In the genomic region with DNA sequence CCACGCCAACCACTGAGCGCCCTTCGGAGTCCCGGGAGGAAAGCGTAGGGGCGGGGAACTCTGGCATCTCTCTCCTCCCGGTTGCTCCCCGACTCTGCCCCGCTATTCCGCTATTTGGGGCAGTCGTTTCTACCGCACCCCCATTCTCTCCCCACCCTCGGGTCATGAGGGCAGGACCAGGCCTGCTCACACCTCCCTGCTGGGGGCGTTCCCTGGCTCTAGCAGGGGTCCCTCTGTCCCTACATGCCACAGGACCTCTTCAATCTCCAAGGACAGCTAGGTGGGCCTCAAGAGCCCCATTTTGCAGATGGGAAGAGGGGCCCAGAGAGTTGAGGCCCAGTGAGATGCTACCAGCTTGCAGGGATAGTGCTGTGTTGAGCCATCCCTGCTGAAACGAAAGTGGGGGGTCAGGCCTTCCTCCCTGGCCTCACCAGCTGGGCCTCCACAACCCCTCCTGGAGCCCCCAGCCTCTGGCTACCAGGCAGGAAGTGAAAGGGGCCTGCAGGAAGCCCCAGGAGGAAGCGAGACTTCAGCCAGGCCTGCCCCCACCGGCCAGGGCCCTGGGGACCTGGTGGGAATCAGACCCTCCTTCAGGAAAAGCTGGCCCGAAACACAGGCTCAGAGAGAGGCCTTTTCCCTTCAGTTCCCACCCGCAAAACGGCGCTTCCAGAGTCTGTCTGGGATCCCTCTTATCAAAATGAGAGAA, we compare ENCODE assay signal across 9 cellular contexts. TPM values are rescaled to one million over a fixed set of nuclear protein-coding genes. Genes with fewer than 3 reads are reported as not detected.
DNase-seq lines count a peak whose midpoint lies in the region; ATAC-seq, FAIRE-seq and TF ChIP-seq lines count a peak whose summit lies in the region.
"Had no signal": no experiment of that assay in that cellular context is flagged by ENCODE, and none has a peak within 500 bp of the region (broad histone marks: within the 10 kb centered on the region; RNA-seq: fewer than 3 reads in every experiment).

No MANE protein-coding gene starts in this region.

- no peaks in the 10 kb centered on the region for H4K20me1 ChIP-seq in GM12878 (ENCODE audit: control insufficient read depth, insufficient read depth)

- peak; percentile 11 for ATAC-seq in GM18870 (IDR thresholded peaks at IDR 0.05; ENCODE audit: unreplicated experiment)
- ATAC-seq in HG02759 (IDR thresholded peaks at IDR 0.05; ENCODE audit: unreplicated experiment), result peak; percentile 25
- ATAC-seq in GM12878, result peak; percentile 23

- TF ChIP-seq POLR2A in GM12878 (IDR thresholded peaks at IDR 0.05; ENCODE audit: low read depth, low read length), result peak; percentile 73

- SMC1A ChIA-PET in GM12878 (lab: Charles Lee; ENCODE audit: uncharacterized antibody, unreplicated experiment), result interaction anchor here (0.7 to 15.4 kb wide), 5 partner anchors 19 to 590 kb away, joined by 3 to 321 read pairs (median 3); no protein-coding TSS in a partner anchor

- TSS peak; percentile 96 for BruUV-seq in GM12878 (replicated peaks; lab: Mats Ljungman, UMichigan)

- peak overlapping the region; percentile 86 for H3K27ac ChIP-seq in GM12878 (ENCODE audit: control insufficient read depth, insufficient read depth)
- no peak overlapping the region for H3K27ac ChIP-seq in rectal smooth muscle tissue (ENCODE audit: low read depth, low read length)

- no peak for DNase-seq in GM12878 (ENCODE audit: low read depth, low spot score)
- DNase-seq in COLO829 (ENCODE audit: low spot score), result no peak
- no peak for DNase-seq in NCI-H146 treated with DMSO at 0.1 percent for 48 hours (lab: John Stamatoyannopoulos, UW; ENCODE audit: unreplicated experiment)
- no peak for DNase-seq in DMS114 treated with DMSO at 0.1 percent for 48 hours (lab: John Stamatoyannopoulos, UW; ENCODE audit: unreplicated experiment)
- no peak for DNase-seq in activated CD4-positive, CD25-positive, alpha-beta regulatory T cell (lab: John Stamatoyannopoulos, UW)

- POLR2A ChIA-PET in GM12878 (lab: Charles Lee), result interaction anchor here (0.9 to 15.3 kb wide), 14 partner anchors 15 to 302 kb away, joined by 3 to 599 read pairs (median 4); a partner anchor contains a TSS

- H3K79me2 ChIP-seq in GM12878 (ENCODE audit: control insufficient read depth, insufficient read depth, low read length), result peaks cover 33% of the 10 kb centered on the region

- H3K27me3 ChIP-seq in GM12878 (replicated peaks in 1 of 2; ENCODE audit: control insufficient read depth in 2 of 2, insufficient read depth in 2 of 2, low read length in 1 of 2), result peaks cover 0 to under 1% of the 10 kb centered on the region in 2 experiments; a peak in 2 of 4 replicates
- peaks cover 20% of the 10 kb centered on the region for H3K27me3 ChIP-seq in rectal smooth muscle tissue (ENCODE audit: control insufficient read depth, insufficient read depth, low read length)

- in situ Hi-C loops in GM12878 (cut with MboI), result no loop called here

- TF ChIP-seq CTCF in GM12878 (IDR thresholded peaks at IDR 0.05 in 2 of 3, conservative IDR thresholded peaks at IDR 0.05 in 1 of 3; ENCODE audit: control insufficient read depth in 2 of 3, extremely low read depth in 1 of 3, insufficient read depth in 1 of 3, low read depth in 3 of 3, low read length in 3 of 3), result no peak

- FAIRE-seq in GM12878 (lab: Jason Lieb, UNC), result peak; percentile 44

- CTCF ChIA-PET in GM12878 (lab: Yijun Ruan, JAX), result interaction anchor here (1.0 to 11.0 kb wide), 3 partner anchors 17 to 223 kb away, joined by 3 to 234 read pairs (median 3); a partner anchor contains a TSS

- H2AFZ ChIP-seq in GM12878 (ENCODE audit: control insufficient read depth, low read depth, low read length), result no peak overlapping the region

- TF ChIP-seq RAD21 in GM12878 (IDR thresholded peaks at IDR 0.05; ENCODE audit: insufficient read depth, low read depth, low read length), result no peak

- no peaks in the 10 kb centered on the region for H3K9me3 ChIP-seq in GM12878 (replicated peaks; ENCODE audit: control insufficient read depth, insufficient read depth, low read length)

- under 1% methylated on average over 21 of the region's 21 CpGs for WGBS in GM12878 (ENCODE audit: insufficient coverage, insufficient replicate concordance, low lambda C conversion rate, missing lambda C conversion rate)

- H3K36me3 ChIP-seq in GM12878 (ENCODE audit: control insufficient read depth in 2 of 2, insufficient read depth in 2 of 2, low read length in 1 of 2) (0 out of 4 replicates have a peak, but pooled peaks cover 0 to 9% of the 10 kb centered on the region in 2 experiments), rectal smooth muscle tissue (ENCODE audit: control insufficient read depth, insufficient read depth, low read length) (no peaks in the 10 kb centered on the region)

- H3K4me3 ChIP-seq in GM12878, result peak overlapping the region; percentile 66
- peak overlapping the region; percentile 66 for H3K4me3 ChIP-seq in rectal smooth muscle tissue (ENCODE audit: low read length)

- H3K9ac ChIP-seq in GM12878 (ENCODE audit: control insufficient read depth, insufficient read depth, low read length) (peak overlapping the region; percentile 85), rectal smooth muscle tissue (ENCODE audit: low read length) (no peak overlapping the region)

- H3K4me1 ChIP-seq in GM12878 (ENCODE audit: control insufficient read depth, insufficient read depth, low read length) (peaks cover 68% of the 10 kb centered on the region), rectal smooth muscle tissue (ENCODE audit: control insufficient read depth, insufficient read depth, low read length) (no peaks in the 10 kb centered on the region)

- TF ChIP-seq EP300 in GM12878 (IDR thresholded peaks at IDR 0.05; ENCODE audit: borderline replicate concordance in 1 of 2, control insufficient read depth in 1 of 2, low read depth in 2 of 2, low read length in 2 of 2), result peak; percentile 32 to 52; a peak in 1 of 4 replicates

- intact Hi-C loops in GM12878 (cut with micrococcal nuclease; ENCODE audit: unreplicated experiment), result loop anchor here (1.0 to 5.0 kb wide), 2 partner anchors 20 to 88 kb away; a partner anchor contains a TSS

- H3K4me2 ChIP-seq in GM12878 (ENCODE audit: control insufficient read depth, insufficient read depth), result peak overlapping the region; percentile 97

- RAD21 ChIA-PET in GM12878 (lab: Charles Lee; ENCODE audit: unreplicated experiment), result interaction anchor here (0.7 to 11.6 kb wide), 5 partner anchors 17 to 58 kb away, joined by 4 to 408 read pairs (median 8); a partner anchor contains a TSS

RNA-seq across cellular contexts. Expression of a gene that starts 5.5 kb away (rescaled TPM):
- 10.3 and 11.3 TPM in 2 replicates for total RNA-seq in GM12878 (2013; cell fraction: nucleolus; rRNA removed)
- 3.6 and 6.8 TPM in 2 replicates for total RNA-seq in GM12878 (2014; rRNA removed)
- total RNA-seq in GM12878 (2014; rRNA removed; fragmentation: Illumina TruSeq; extraction: Trizol), result 0.22 and 0.28 TPM in 2 replicates
- 8.6 and 10.1 TPM in 2 replicates for total RNA-seq in GM12878 (2021)
- 0.26 TPM for polyA plus RNA-seq in GM12878 (2011; ENCODE audit: low read depth)
- polyA plus RNA-seq in GM12878 (2011; rRNA removed), result 0.06 and 0.08 TPM in 2 replicates
- 0.03 and 0.33 TPM in 2 replicates for polyA plus RNA-seq in GM12878 (2011; cell fraction: cytosol; rRNA removed)
- polyA plus RNA-seq in GM12878 (2011; cell fraction: nucleus; rRNA removed), result 2.4 and 3.6 TPM in 2 replicates
- polyA plus RNA-seq in GM12878 (2012), result 3.6 and 5.2 TPM in 2 replicates
- 0.06 TPM in 1 of 2 replicates, not detected in the other for polyA plus RNA-seq in GM12878 (2014; fragmentation: Illumina TruSeq; extraction: Trizol)
- polyA plus RNA-seq in GM12878 (2014; fragmentation: Nextera tagmentation; extraction: Ambion mirVana), result under 1 TPM; 0.13 to 0.40 TPM
- 5.9 and 6.5 TPM in 2 replicates for polyA plus RNA-seq in GM12878 (2014; rRNA removed)
- under 1 TPM; 0.20 to 0.27 TPM for polyA plus RNA-seq in GM12878 (2016; fragmentation: Nextera tagmentation; extraction: Ambion mirVana)
- not detected in 2 replicates for polyA minus RNA-seq in GM12878 (2011; rRNA and poly(A)+ RNA removed)
- not detected in 2 replicates for polyA minus RNA-seq in GM12878 (2011; cell fraction: cytosol; rRNA and poly(A)+ RNA removed)
- polyA minus RNA-seq in GM12878 (2011; cell fraction: nucleus; rRNA and poly(A)+ RNA removed), result 0.29 TPM in 1 of 2 replicates, not detected in the other

RNA-seq across cellular contexts. Expression of a gene that starts 6.2 kb away (rescaled TPM):
- total RNA-seq in GM12878 (2013; cell fraction: nucleolus; rRNA removed), result 79.9 and 82.3 TPM in 2 replicates
- total RNA-seq in GM12878 (2014; rRNA removed), result 35.9 and 37.6 TPM in 2 replicates
- 22.3 and 23.2 TPM in 2 replicates for total RNA-seq in GM12878 (2014; rRNA removed; fragmentation: Illumina TruSeq; extraction: Trizol)
- total RNA-seq in GM12878 (2021), result 90.1 and 91.4 TPM in 2 replicates
- polyA plus RNA-seq in GM12878 (2011; ENCODE audit: low read depth), result 30.0 TPM
- 9.7 and 16.4 TPM in 2 replicates for polyA plus RNA-seq in GM12878 (2011; rRNA removed)
- polyA plus RNA-seq in GM12878 (2011; cell fraction: cytosol; rRNA removed), result 18.3 and 19.9 TPM in 2 replicates
- polyA plus RNA-seq in GM12878 (2011; cell fraction: nucleus; rRNA removed), result 43.6 and 44.2 TPM in 2 replicates
- polyA plus RNA-seq in GM12878 (2012), result 50.9 and 59.0 TPM in 2 replicates
- polyA plus RNA-seq in GM12878 (2014; fragmentation: Illumina TruSeq; extraction: Trizol), result 20.6 and 26.9 TPM in 2 replicates
- 1 to 10 TPM; 6.9 to 9.6 TPM for polyA plus RNA-seq in GM12878 (2014; fragmentation: Nextera tagmentation; extraction: Ambion mirVana)
- polyA plus RNA-seq in GM12878 (2014; rRNA removed), result 42.3 and 43.0 TPM in 2 replicates
- 10 to 100 TPM; 26.6 to 30.4 TPM for polyA plus RNA-seq in GM12878 (2016; fragmentation: Nextera tagmentation; extraction: Ambion mirVana)
- polyA minus RNA-seq in GM12878 (2011; rRNA and poly(A)+ RNA removed), result 24.8 and 41.5 TPM in 2 replicates
- polyA minus RNA-seq in GM12878 (2011; cell fraction: cytosol; rRNA and poly(A)+ RNA removed), result 20.1 and 23.4 TPM in 2 replicates
- polyA minus RNA-seq in GM12878 (2011; cell fraction: nucleus; rRNA and poly(A)+ RNA removed), result 12.0 and 20.7 TPM in 2 replicates

RNA-seq across cellular contexts. Expression of a gene that starts 26.5 kb away (rescaled TPM):
- total RNA-seq in GM12878 (2013; cell fraction: nucleolus; rRNA removed), result 125 and 139 TPM in 2 replicates
- 145 and 158 TPM in 2 replicates for total RNA-seq in GM12878 (2014; rRNA removed)
- total RNA-seq in GM12878 (2014; rRNA removed; fragmentation: Illumina TruSeq; extraction: Trizol), result 45.3 and 53.0 TPM in 2 replicates
- 81.6 and 84.4 TPM in 2 replicates for total RNA-seq in GM12878 (2021)
- polyA plus RNA-seq in GM12878 (2011; ENCODE audit: low read depth), result 21.9 TPM
- 26.6 and 67.9 TPM in 2 replicates for polyA plus RNA-seq in GM12878 (2011; rRNA removed)
- 113 and 161 TPM in 2 replicates for polyA plus RNA-seq in GM12878 (2011; cell fraction: cytosol; rRNA removed)
- polyA plus RNA-seq in GM12878 (2011; cell fraction: nucleus; rRNA removed), result 245 and 256 TPM in 2 replicates
- 42.1 and 48.8 TPM in 2 replicates for polyA plus RNA-seq in GM12878 (2012)
- polyA plus RNA-seq in GM12878 (2014; fragmentation: Illumina TruSeq; extraction: Trizol), result 9.8 and 38.9 TPM in 2 replicates
- polyA plus RNA-seq in GM12878 (2014; fragmentation: Nextera tagmentation; extraction: Ambion mirVana), result 10 to 100 TPM; 36.7 to 62.3 TPM
- 126 and 148 TPM in 2 replicates for polyA plus RNA-seq in GM12878 (2014; rRNA removed)
- polyA plus RNA-seq in GM12878 (2016; fragmentation: Nextera tagmentation; extraction: Ambion mirVana), result 100 to 1,000 TPM; 177 to 212 TPM
- polyA minus RNA-seq in GM12878 (2011; rRNA and poly(A)+ RNA removed), result 70.4 and 125 TPM in 2 replicates
- polyA minus RNA-seq in GM12878 (2011; cell fraction: cytosol; rRNA and poly(A)+ RNA removed), result 28.6 and 42.6 TPM in 2 replicates
- 82.8 and 123 TPM in 2 replicates for polyA minus RNA-seq in GM12878 (2011; cell fraction: nucleus; rRNA and poly(A)+ RNA removed)

RNA-seq across cellular contexts. Expression of a gene that starts 48.8 kb away (rescaled TPM):
- total RNA-seq in GM12878 (2013; cell fraction: nucleolus; rRNA removed), result 1.1 and 1.5 TPM in 2 replicates
- total RNA-seq in GM12878 (2014; rRNA removed), result 1.1 and 1.5 TPM in 2 replicates
- 1.3 and 1.4 TPM in 2 replicates for total RNA-seq in GM12878 (2014; rRNA removed; fragmentation: Illumina TruSeq; extraction: Trizol)
- 1.7 and 1.9 TPM in 2 replicates for total RNA-seq in GM12878 (2021)
- polyA plus RNA-seq in GM12878 (2011; ENCODE audit: low read depth), result 0.22 TPM
- 0.43 and 0.52 TPM in 2 replicates for polyA plus RNA-seq in GM12878 (2011; rRNA removed)
- polyA plus RNA-seq in GM12878 (2011; cell fraction: cytosol; rRNA removed), result 0.28 and 0.31 TPM in 2 replicates
- 0.59 and 0.82 TPM in 2 replicates for polyA plus RNA-seq in GM12878 (2011; cell fraction: nucleus; rRNA removed)
- 0.49 and 1.3 TPM in 2 replicates for polyA plus RNA-seq in GM12878 (2012)
- 3.1 TPM in 2 replicates for polyA plus RNA-seq in GM12878 (2014; fragmentation: Illumina TruSeq; extraction: Trizol)
- under 1 TPM; 0.39 to 0.60 TPM for polyA plus RNA-seq in GM12878 (2014; fragmentation: Nextera tagmentation; extraction: Ambion mirVana)
- 1.5 and 1.8 TPM in 2 replicates for polyA plus RNA-seq in GM12878 (2014; rRNA removed)
- polyA plus RNA-seq in GM12878 (2016; fragmentation: Nextera tagmentation; extraction: Ambion mirVana), result under 1 TPM; 0.05 to 0.15 TPM
- polyA minus RNA-seq in GM12878 (2011; rRNA and poly(A)+ RNA removed), result 0.52 and 0.73 TPM in 2 replicates
- not detected in 2 replicates for polyA minus RNA-seq in GM12878 (2011; cell fraction: cytosol; rRNA and poly(A)+ RNA removed)
- polyA minus RNA-seq in GM12878 (2011; cell fraction: nucleus; rRNA and poly(A)+ RNA removed), result 0.19 and 0.36 TPM in 2 replicates
- total RNA-seq: myocyte had no signal
